Comparison of ENCODE assay signal across 22 cellular contexts in genomic region chr18:23244431-23244830, GRCh38.
A peak's percentile ranks its signal among the peaks of the same experiment; 100 is the strongest.
DNase-seq lines count a peak whose midpoint lies in the region; ATAC-seq and TF ChIP-seq lines count a peak whose summit lies in the region.
"Had no signal": no experiment of that assay in that cellular context is flagged by ENCODE, and none has a peak within 500 bp of the region (broad histone marks: within the 10 kb centered on the region; RNA-seq: fewer than 3 reads in every experiment).

No MANE protein-coding gene starts in this region.

- H3K36me3 Mint-ChIP-seq in nephron (ENCODE audit: low read depth), result peaks cover 26% of the 10 kb centered on the region
- H3K36me3 Mint-ChIP-seq in natural killer cell treated with Interleukin-12 subunit alpha and Interleukin-12 subunit beta and Interleukin-15 and Interleukin-18, amount 100 ng/mL, for 72 hours, result no peaks in the 10 kb centered on the region
- H3K36me3 Mint-ChIP-seq: memory B cell had no signal

- H3K9me3 ChIP-seq in upper lobe of left lung, result no peaks in the 10 kb centered on the region
- H3K9me3 ChIP-seq: neutrophil, thoracic aorta had no signal

- H3K9me3 Mint-ChIP-seq in nephron, result peaks cover 4% of the 10 kb centered on the region
- no peaks in the 10 kb centered on the region for H3K9me3 Mint-ChIP-seq in natural killer cell treated with Interleukin-12 subunit alpha and Interleukin-12 subunit beta and Interleukin-15 and Interleukin-18, amount 100 ng/mL, for 72 hours
- H3K9me3 Mint-ChIP-seq: memory B cell had no signal

- no peak for ATAC-seq in SK-N-SH treated with all-trans-retinoic acid at 6 μM for 48 hours
- ATAC-seq in upper lobe of left lung (ENCODE audit: low FRiP score in 2 of 2), result no peak
- no peak for ATAC-seq in natural killer cell treated with Interleukin-12 subunit alpha and Interleukin-12 subunit beta and Interleukin-15 and Interleukin-18, amount 100 ng/mL, for 72 hours
- ATAC-seq: right cardiac atrium had no signal

- peak overlapping the region in 2 of 3 experiments; percentile 25 to 55 for H3K27ac Mint-ChIP-seq in nephron
- no peak overlapping the region for H3K27ac Mint-ChIP-seq in natural killer cell treated with Interleukin-12 subunit alpha and Interleukin-12 subunit beta and Interleukin-15 and Interleukin-18, amount 100 ng/mL, for 72 hours
- H3K27ac Mint-ChIP-seq: activated CD4-positive, alpha-beta T cell treated with anti-CD3 and anti-CD28 coated beads, Interleukin-2, amount 10 ng/mL, durations not matched to agents 7 days and 5 days; memory B cell had no signal

- no peak for TF ChIP-seq EP300 in upper lobe of left lung (IDR thresholded peaks at IDR 0.05)

- H3K4me3 ChIP-seq in upper lobe of left lung, result no peak overlapping the region
- H3K4me3 ChIP-seq: hepatocyte, PC-9, SK-N-MC, thoracic aorta had no signal

- peaks cover 4 to 16% (median 6%) of the 10 kb centered on the region in 4 donors for H3K36me3 ChIP-seq in upper lobe of left lung
- H3K36me3 ChIP-seq: neutrophil had no signal

- H3K4me3 Mint-ChIP-seq in nephron, result peak overlapping the region in 1 of 3 experiments; percentile 40
- H3K4me3 Mint-ChIP-seq in natural killer cell treated with Interleukin-12 subunit alpha and Interleukin-12 subunit beta and Interleukin-15 and Interleukin-18, amount 100 ng/mL, for 72 hours, result no peak overlapping the region
- H3K4me3 Mint-ChIP-seq: activated CD4-positive, alpha-beta T cell treated with anti-CD3 and anti-CD28 coated beads, Interleukin-2, amount 10 ng/mL, durations not matched to agents 7 days and 5 days; memory B cell had no signal

- no peaks in the 10 kb centered on the region for H3K27me3 ChIP-seq in upper lobe of left lung
- H3K27me3 ChIP-seq: hepatocyte, neutrophil had no signal

- no peaks in the 10 kb centered on the region for H3K27me3 Mint-ChIP-seq in nephron (ENCODE audit: low read depth)
- peaks cover 0 to 2% of the 10 kb centered on the region in 2 donors for H3K27me3 Mint-ChIP-seq in natural killer cell treated with Interleukin-12 subunit alpha and Interleukin-12 subunit beta and Interleukin-15 and Interleukin-18, amount 100 ng/mL, for 72 hours
- H3K27me3 Mint-ChIP-seq: activated CD4-positive, alpha-beta T cell treated with anti-CD3 and anti-CD28 coated beads, Interleukin-2, amount 10 ng/mL, durations not matched to agents 7 days and 5 days had no signal

- peaks cover 0 to 6% (median under 1%) of the 10 kb centered on the region in 4 donors for H3K4me1 ChIP-seq in upper lobe of left lung

- H3K4me1 Mint-ChIP-seq in nephron, result peaks cover 35% of the 10 kb centered on the region
- H3K4me1 Mint-ChIP-seq in natural killer cell treated with Interleukin-12 subunit alpha and Interleukin-12 subunit beta and Interleukin-15 and Interleukin-18, amount 100 ng/mL, for 72 hours (ENCODE audit: low read depth in 2 of 2), result peaks cover 2 to 3% of the 10 kb centered on the region in 2 donors

- TF ChIP-seq CTCF in nephron (IDR thresholded peaks at IDR 0.05; ENCODE audit: unreplicated experiment in 3 of 3) (no peak), upper lobe of left lung (IDR thresholded peaks at IDR 0.05) (no peak)

- WGBS in upper lobe of left lung, 2 donors, result 88 to 97% methylated on average over 10 to 11 of the region's 11 CpGs

- no peak for TF ChIP-seq POLR2A in upper lobe of left lung (IDR thresholded peaks at IDR 0.05)

- peak; percentile 72 for DNase-seq in DMS79 treated with DMSO at 0.1 percent for 48 hours (lab: John Stamatoyannopoulos, UW)
- DNase-seq in NCI-H1694 (lab: John Stamatoyannopoulos, UW), result peak; percentile 92
- no peak for DNase-seq in upper lobe of left lung
- DNase-seq in stimulated activated CD4-positive, alpha-beta T cell treated with anti-CD3 and anti-CD28 coated beads, Interleukin-4, amount 100 ng/mL, for 24 hours, result no peak
- DNase-seq in natural killer cell treated with Interleukin-12 subunit alpha and Interleukin-12 subunit beta and Interleukin-15 and Interleukin-18, amount 100 ng/mL, for 72 hours (ENCODE audit: low spot score), result no peak
- DNase-seq: activated CD4-positive, alpha-beta T cell treated with anti-CD3 and anti-CD28 coated beads, Interleukin-2, amount 10 ng/mL, durations not matched to agents 7 days and 5 days; AML-193; cerebellar nuclear complex; COR-L47; GF-D8; kidney glomerular epithelial cell; NCI-H526; PC-9; right cardiac atrium; stimulated activated CD4-positive, alpha-beta T cell treated with anti-CD3 and anti-CD28 coated beads, Interleukin-2, amount 100 ng/mL, for 24 hours had no signal

- no peak overlapping the region for H3K27ac ChIP-seq in upper lobe of left lung
- H3K27ac ChIP-seq: hepatocyte, neutrophil, PC-9, SK-N-MC, thoracic aorta had no signal

TF ChIP-seq in SK-N-SH treated with all-trans-retinoic acid at 6 μM for 48 hours, 23 proteins besides CTCF, POLR2A, EP300 and RAD21:
- TF ChIP-seq SNAI2 (CRISPR knock-in tag; IDR thresholded peaks at IDR 0.05) (no peak), GLIS3 (CRISPR knock-in tag; IDR thresholded peaks at IDR 0.05) (no peak), TCF4 (CRISPR knock-in tag; IDR thresholded peaks at IDR 0.05; ENCODE audit: borderline replicate concordance) (peak; percentile 62)
- TF ChIP-seq, protein P1, sequence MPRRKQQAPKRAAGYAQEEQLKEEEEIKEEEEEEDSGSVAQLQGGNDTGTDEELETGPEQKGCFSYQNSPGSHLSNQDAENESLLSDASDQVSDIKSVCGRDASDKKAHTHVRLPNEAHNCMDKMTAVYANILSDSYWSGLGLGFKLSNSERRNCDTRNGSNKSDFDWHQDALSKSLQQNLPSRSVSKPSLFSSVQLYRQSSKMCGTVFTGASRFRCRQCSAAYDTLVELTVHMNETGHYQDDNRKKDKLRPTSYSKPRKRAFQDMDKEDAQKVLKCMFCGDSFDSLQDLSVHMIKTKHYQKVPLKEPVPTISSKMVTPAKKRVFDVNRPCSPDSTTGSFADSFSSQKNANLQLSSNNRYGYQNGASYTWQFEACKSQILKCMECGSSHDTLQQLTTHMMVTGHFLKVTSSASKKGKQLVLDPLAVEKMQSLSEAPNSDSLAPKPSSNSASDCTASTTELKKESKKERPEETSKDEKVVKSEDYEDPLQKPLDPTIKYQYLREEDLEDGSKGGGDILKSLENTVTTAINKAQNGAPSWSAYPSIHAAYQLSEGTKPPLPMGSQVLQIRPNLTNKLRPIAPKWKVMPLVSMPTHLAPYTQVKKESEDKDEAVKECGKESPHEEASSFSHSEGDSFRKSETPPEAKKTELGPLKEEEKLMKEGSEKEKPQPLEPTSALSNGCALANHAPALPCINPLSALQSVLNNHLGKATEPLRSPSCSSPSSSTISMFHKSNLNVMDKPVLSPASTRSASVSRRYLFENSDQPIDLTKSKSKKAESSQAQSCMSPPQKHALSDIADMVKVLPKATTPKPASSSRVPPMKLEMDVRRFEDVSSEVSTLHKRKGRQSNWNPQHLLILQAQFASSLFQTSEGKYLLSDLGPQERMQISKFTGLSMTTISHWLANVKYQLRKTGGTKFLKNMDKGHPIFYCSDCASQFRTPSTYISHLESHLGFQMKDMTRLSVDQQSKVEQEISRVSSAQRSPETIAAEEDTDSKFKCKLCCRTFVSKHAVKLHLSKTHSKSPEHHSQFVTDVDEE (CRISPR knock-in tag; IDR thresholded peaks at IDR 0.05), result 0 out of 2 replicates have a peak, but pooled peaks have one; percentile 24
- TF ChIP-seq, protein P2, sequence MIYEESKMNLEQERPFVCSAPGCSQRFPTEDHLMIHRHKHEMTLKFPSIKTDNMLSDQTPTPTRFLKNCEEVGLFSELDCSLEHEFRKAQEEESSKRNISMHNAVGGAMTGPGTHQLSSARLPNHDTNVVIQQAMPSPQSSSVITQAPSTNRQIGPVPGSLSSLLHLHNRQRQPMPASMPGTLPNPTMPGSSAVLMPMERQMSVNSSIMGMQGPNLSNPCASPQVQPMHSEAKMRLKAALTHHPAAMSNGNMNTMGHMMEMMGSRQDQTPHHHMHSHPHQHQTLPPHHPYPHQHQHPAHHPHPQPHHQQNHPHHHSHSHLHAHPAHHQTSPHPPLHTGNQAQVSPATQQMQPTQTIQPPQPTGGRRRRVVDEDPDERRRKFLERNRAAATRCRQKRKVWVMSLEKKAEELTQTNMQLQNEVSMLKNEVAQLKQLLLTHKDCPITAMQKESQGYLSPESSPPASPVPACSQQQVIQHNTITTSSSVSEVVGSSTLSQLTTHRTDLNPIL (CRISPR knock-in tag; IDR thresholded peaks at IDR 0.05; ENCODE audit: low read depth), result no peak

Comparison
In these comparisons a context has a peak if more than half of its experiments do, and no peak if none do; other contexts are left out.
1. DNase-seq: peak in DMS79 treated with DMSO at 0.1 percent for 48 hours (single experiment) and NCI-H1694 (single experiment); none in upper lobe of left lung (0 of 2), stimulated activated CD4-positive, alpha-beta T cell treated with anti-CD3 and anti-CD28 coated beads, Interleukin-4, amount 100 ng/mL, for 24 hours (single experiment) and natural killer cell treated with Interleukin-12 subunit alpha and Interleukin-12 subunit beta and Interleukin-15 and Interleukin-18, amount 100 ng/mL, for 72 hours (single experiment).
2. H3K27ac Mint-ChIP-seq: peak in nephron (2 of 3); none in natural killer cell treated with Interleukin-12 subunit alpha and Interleukin-12 subunit beta and Interleukin-15 and Interleukin-18, amount 100 ng/mL, for 72 hours (0 of 2).